In genomic region chr14:24215495-24216344, GRCh38 we compare ENCODE assay signal across 1 cellular context.
A peak's percentile ranks its signal among the peaks of the same experiment; 100 is the strongest.
TF ChIP-seq lines count a peak whose summit lies in the region.

MDP1 (minus strand) TSS chr14:24216066; CDS start chr14:24215955, 111 bp downstream.

TF ChIP-seq in GM12878, 131 proteins besides CTCF, POLR2A, EP300 and RAD21 (continued from another document):
- TF ChIP-seq ZBTB11 (CRISPR knock-in tag; IDR thresholded peaks at IDR 0.05), result no peak
- TF ChIP-seq E2F8 (IDR thresholded peaks at IDR 0.05; ENCODE audit: low read depth, partially characterized antibody), result no peak
- TF ChIP-seq BACH1 (IDR thresholded peaks at IDR 0.05; ENCODE audit: borderline replicate concordance), result peak; percentile 73; the same call in 1 of the 2 replicates
- 0 out of 2 replicates have a peak, but pooled peaks have one; percentile 20 for TF ChIP-seq ZBTB4 (CRISPR knock-in tag; IDR thresholded peaks at IDR 0.05)
